8 cellular contexts compared by ENCODE assay signal in genomic region chr22:23956301-23956900, GRCh38. TPM values are rescaled to one million over a fixed set of nuclear protein-coding genes. Genes with fewer than 3 reads are reported as not detected.
A peak's percentile ranks its signal among the peaks of the same experiment; 100 is the strongest.
DNase-seq lines count a peak whose midpoint lies in the region; ATAC-seq, FAIRE-seq and TF ChIP-seq lines count a peak whose summit lies in the region.
"Not testable (repeated sequence)": the region's sequence is repeated elsewhere in the genome, so short reads cannot be mapped to it uniquely, and the experiment has no call there.

No MANE protein-coding gene starts in this region.

- not testable (repeated sequence) for TF ChIP-seq POLR2A in breast epithelium (IDR thresholded peaks at IDR 0.05)

- POLR2A ChIA-PET in activated CD4-positive, alpha-beta T cell treated with anti-CD3 and anti-CD28 coated beads, Interleukin-2, amount 10 ng/mL, durations not matched to agents 7 days and 5 days (lab: Charles Lee): not testable (repeated sequence)

- 26 to 29% methylated on average over 12 of the region's 12 CpGs for WGBS in pancreas, 2 donors

- H3K27ac ChIP-seq in HUES48 (ENCODE audit: low read depth, low read length): peak overlapping the region; percentile 94
- not testable (repeated sequence) for H3K27ac ChIP-seq in breast epithelium, pancreas

- intact Hi-C loops in breast epithelium (cut with DNase I; ENCODE audit: low total_unique reads); pancreas (cut with DNase I): not testable (repeated sequence)

- CTCF ChIA-PET in activated CD4-positive, alpha-beta T cell treated with anti-CD3 and anti-CD28 coated beads, Interleukin-2, amount 10 ng/mL, durations not matched to agents 7 days and 5 days (lab: Charles Lee): interaction anchor here (0.8 to 0.9 kb wide), 2 partner anchors 220 to 291 kb away, joined by 3 read pairs; no protein-coding TSS in a partner anchor

- FAIRE-seq in pancreas (lab: Jason Lieb, UNC): not testable (repeated sequence)

- H3K9ac ChIP-seq in HUES48 (ENCODE audit: low read depth, low read length): 0 out of 2 replicates have a peak overlapping the region, but pooled peaks have one; percentile 15

- not testable (repeated sequence) for H3K36me3 Mint-ChIP-seq in activated CD4-positive, alpha-beta T cell treated with anti-CD3 and anti-CD28 coated beads, Interleukin-2, amount 10 ng/mL, durations not matched to agents 7 days and 5 days (ENCODE audit: low read depth); stimulated activated naive B cell treated with anti-CD40 and anti-IgM and Interleukin-4, amounts not matched to agents 10 μg/mL and 1 μg/mL and 100 μg/mL, for 72 hours

- not testable (repeated sequence) for H3K27me3 Mint-ChIP-seq in activated CD4-positive, alpha-beta T cell treated with anti-CD3 and anti-CD28 coated beads, Interleukin-2, amount 10 ng/mL, durations not matched to agents 7 days and 5 days; stimulated activated naive B cell treated with anti-CD40 and anti-IgM and Interleukin-4, amounts not matched to agents 10 μg/mL and 1 μg/mL and 100 μg/mL, for 72 hours

- H3K9me3 Mint-ChIP-seq in activated CD4-positive, alpha-beta T cell treated with anti-CD3 and anti-CD28 coated beads, Interleukin-2, amount 10 ng/mL, durations not matched to agents 7 days and 5 days; stimulated activated naive B cell treated with anti-CD40 and anti-IgM and Interleukin-4, amounts not matched to agents 10 μg/mL and 1 μg/mL and 100 μg/mL, for 72 hours: not testable (repeated sequence)

- DNase-seq in DMS 273 (lab: John Stamatoyannopoulos, UW; ENCODE audit: unreplicated experiment) (peak; percentile 85), breast epithelium (ENCODE audit: low spot score in 2 of 2) (peak; percentile 70 to 74), hepatic stellate cell (ENCODE audit: low spot score) (peak; percentile 42), pancreas (peak in 5 of 6 donors; percentile 61 to 85 (median 75))
- DNase-seq in NK-92 treated with Interleukin-12 subunit alpha and Interleukin-12 subunit beta, amount 100 ng/mL, for 24 hours (lab: John Stamatoyannopoulos, UW): peak; percentile 28
- DNase-seq in activated CD4-positive, alpha-beta T cell treated with anti-CD3 and anti-CD28 coated beads, Interleukin-2, amount 10 ng/mL, durations not matched to agents 7 days and 5 days: peak; percentile 85
- DNase-seq in stimulated activated naive B cell treated with anti-CD40 and anti-IgM and Interleukin-4, amounts not matched to agents 10 μg/mL and 1 μg/mL and 100 μg/mL, for 72 hours: peak; percentile 70

- ATAC-seq in pancreas: peak in 3 of 4 donors; percentile 65 to 74 (median 73)
- ATAC-seq in stimulated activated naive B cell treated with anti-CD40 and anti-IgM and Interleukin-4, amounts not matched to agents 10 μg/mL and 1 μg/mL and 100 μg/mL, for 72 hours (replicated peaks): peak; percentile 92 to 95

- peak overlapping the region; percentile 34; the same call in 1 of the 2 replicates for H3K4me3 ChIP-seq in HUES48 (ENCODE audit: low read depth, low read length)
- H3K4me3 ChIP-seq in breast epithelium, pancreas: not testable (repeated sequence)

- not testable (repeated sequence) for H3K4me1 Mint-ChIP-seq in activated CD4-positive, alpha-beta T cell treated with anti-CD3 and anti-CD28 coated beads, Interleukin-2, amount 10 ng/mL, durations not matched to agents 7 days and 5 days; stimulated activated naive B cell treated with anti-CD40 and anti-IgM and Interleukin-4, amounts not matched to agents 10 μg/mL and 1 μg/mL and 100 μg/mL, for 72 hours

- H3K9me3 ChIP-seq in HUES48 (ENCODE audit: control insufficient read depth, insufficient read depth, low read length); breast epithelium; pancreas: not testable (repeated sequence)

- TF ChIP-seq CTCF in breast epithelium (IDR thresholded peaks at IDR 0.05) (peak; percentile 76 to 93 (median 93)), pancreas (IDR thresholded peaks at IDR 0.05) (peak; percentile 70 to 79 (median 73))

- H3K36me3 ChIP-seq in HUES48 (ENCODE audit: control insufficient read depth, insufficient read depth, low read length); breast epithelium; pancreas: not testable (repeated sequence)

- peaks cover 13% of the 10 kb centered on the region for H3K4me1 ChIP-seq in HUES48 (ENCODE audit: control insufficient read depth, insufficient read depth, low read length)
- not testable (repeated sequence) for H3K4me1 ChIP-seq in breast epithelium, pancreas

- H3K27ac Mint-ChIP-seq in activated CD4-positive, alpha-beta T cell treated with anti-CD3 and anti-CD28 coated beads, Interleukin-2, amount 10 ng/mL, durations not matched to agents 7 days and 5 days: not testable (repeated sequence)
- peak overlapping the region; percentile 15 for H3K27ac Mint-ChIP-seq in stimulated activated naive B cell treated with anti-CD40 and anti-IgM and Interleukin-4, amounts not matched to agents 10 μg/mL and 1 μg/mL and 100 μg/mL, for 72 hours

- not testable (repeated sequence) for H3K4me3 Mint-ChIP-seq in activated CD4-positive, alpha-beta T cell treated with anti-CD3 and anti-CD28 coated beads, Interleukin-2, amount 10 ng/mL, durations not matched to agents 7 days and 5 days
- peak overlapping the region in 1 of 2 donors; percentile 44 for H3K4me3 Mint-ChIP-seq in stimulated activated naive B cell treated with anti-CD40 and anti-IgM and Interleukin-4, amounts not matched to agents 10 μg/mL and 1 μg/mL and 100 μg/mL, for 72 hours

- not testable (repeated sequence) for H3K27me3 ChIP-seq in HUES48 (ENCODE audit: control insufficient read depth, insufficient read depth, low read length); breast epithelium; pancreas

RNA-seq across cellular contexts. Expression of gene GSTT2B, which starts 4.6 kb away (rescaled TPM):
- total RNA-seq in activated CD4-positive, alpha-beta T cell treated with anti-CD3 and anti-CD28 coated beads, Interleukin-2, amount 10 ng/mL, durations not matched to agents 7 days and 5 days: not detected
- total RNA-seq in breast epithelium (10 to 100 TPM in 1 of 3 donors, 1 to 10 TPM in 2; 4.3 to 16.1 (median 4.3) TPM), pancreas (10 to 100 TPM in 2 of 6 donors, 1 to 10 TPM in 4; 4.4 to 12.4 (median 9.7) TPM)
- 10 to 100 TPM; 16.8 to 59.8 TPM for polyA plus RNA-seq in pancreas

RNA-seq across cellular contexts. Expression of gene DDTL, which starts 10.3 kb away (rescaled TPM):
- 1 to 10 TPM; 3.3 to 3.4 TPM for total RNA-seq in activated CD4-positive, alpha-beta T cell treated with anti-CD3 and anti-CD28 coated beads, Interleukin-2, amount 10 ng/mL, durations not matched to agents 7 days and 5 days
- 1 to 10 TPM in 2 of 3 donors, not detected in 1; 1.0 to 1.3 TPM for total RNA-seq in breast epithelium
- 1 to 10 TPM in 5 of 6 donors, under 1 TPM in 1; 0.79 to 4.1 (median 1.7) TPM for total RNA-seq in pancreas
- 1 to 10 TPM; 1.4 to 2.8 TPM for polyA plus RNA-seq in pancreas

RNA-seq across cellular contexts. Expression of gene DDT, which starts 17.8 kb away (rescaled TPM):
- total RNA-seq in activated CD4-positive, alpha-beta T cell treated with anti-CD3 and anti-CD28 coated beads, Interleukin-2, amount 10 ng/mL, durations not matched to agents 7 days and 5 days: 100 to 1,000 TPM; 117 to 129 TPM
- total RNA-seq in breast epithelium (100 to 1,000 TPM; 122 to 146 (median 136) TPM), pancreas (100 to 1,000 TPM in 3 of 6 donors, 10 to 100 TPM in 3; 77.5 to 188 (median 108) TPM)
- 100 to 1,000 TPM; 125 to 204 TPM for polyA plus RNA-seq in pancreas

RNA-seq across cellular contexts. Expression of gene GSTT2, which starts 23.5 kb away (rescaled TPM):
- total RNA-seq in activated CD4-positive, alpha-beta T cell treated with anti-CD3 and anti-CD28 coated beads, Interleukin-2, amount 10 ng/mL, durations not matched to agents 7 days and 5 days: not detected
- total RNA-seq in breast epithelium (not detected), pancreas (1 to 10 TPM in 2 of 6 donors, under 1 TPM in 1, not detected in 3; 0.79 to 1.5 (median 1.2) TPM)
- 1 to 10 TPM in 1 of 2 donors, under 1 TPM in 1; 0.54 to 1.0 TPM for polyA plus RNA-seq in pancreas

RNA-seq across cellular contexts. Expression of gene GSTT4, which starts 48.9 kb away (rescaled TPM):
- total RNA-seq in activated CD4-positive, alpha-beta T cell treated with anti-CD3 and anti-CD28 coated beads, Interleukin-2, amount 10 ng/mL, durations not matched to agents 7 days and 5 days: not detected
- not detected for total RNA-seq in breast epithelium
- total RNA-seq in pancreas: not detected
- not detected for polyA plus RNA-seq in pancreas

Comparison
In these comparisons a context has a peak if more than half of its experiments do, and no peak if none do; other contexts are left out.
1. DNase-seq: peak in every context shown above with its lines; median percentile 85 in DMS 273; 85 in activated CD4-positive, alpha-beta T cell treated with anti-CD3 and anti-CD28 coated beads, Interleukin-2, amount 10 ng/mL, durations not matched to agents 7 days and 5 days; 75 in pancreas; 72 in breast epithelium; 70 in stimulated activated naive B cell treated with anti-CD40 and anti-IgM and Interleukin-4, amounts not matched to agents 10 μg/mL and 1 μg/mL and 100 μg/mL, for 72 hours; 42 in hepatic stellate cell; 28 in NK-92 treated with Interleukin-12 subunit alpha and Interleukin-12 subunit beta, amount 100 ng/mL, for 24 hours.
2. RNA of gene GSTT2B, which starts 4.6 kb away (total RNA-seq): 4.4 to 12.4 TPM in pancreas and 4.3 to 16.1 TPM in breast epithelium; not detected in activated CD4-positive, alpha-beta T cell treated with anti-CD3 and anti-CD28 coated beads, Interleukin-2, amount 10 ng/mL, durations not matched to agents 7 days and 5 days; every median in the first group is over 4 times any median in the second.